In genomic region chr11:33520103-33520502, GRCh38 we compare ENCODE assay signal across 25 cellular contexts.
"Had no signal": no experiment of that assay in that cellular context is flagged by ENCODE, and none has a peak within 500 bp of the region (broad histone marks: within the 10 kb centered on the region; RNA-seq: fewer than 3 reads in every experiment).

No MANE protein-coding gene starts in this region.

- H3K4me3 Mint-ChIP-seq: activated CD4-positive, alpha-beta memory T cell treated with anti-CD3 and anti-CD28 coated beads, Interleukin-2, amount 10 ng/mL, durations not matched to agents 7 days and 5 days; activated CD4-positive, alpha-beta T cell treated with anti-CD3 and anti-CD28 coated beads for 36 hours; activated naive CD4-positive, alpha-beta T cell treated with anti-CD3 and anti-CD28 coated beads, Interleukin-2, amount 10 ng/mL, durations not matched to agents 7 days and 5 days; activated naive CD8-positive, alpha-beta T cell treated with anti-CD3 and anti-CD28 coated beads for 36 hours; activated T-helper 17 cell treated with anti-CD3 and anti-CD28 coated beads, Interleukin-2, amount 50 U/mL, for 72 hours; T-cell had no signal

- H3K27ac Mint-ChIP-seq: activated CD4-positive, alpha-beta memory T cell treated with anti-CD3 and anti-CD28 coated beads, Interleukin-2, amount 10 ng/mL, durations not matched to agents 7 days and 5 days; activated CD4-positive, alpha-beta T cell treated with anti-CD3 and anti-CD28 coated beads for 36 hours; activated naive CD4-positive, alpha-beta T cell treated with anti-CD3 and anti-CD28 coated beads, Interleukin-2, amount 10 ng/mL, durations not matched to agents 7 days and 5 days; activated naive CD8-positive, alpha-beta T cell treated with anti-CD3 and anti-CD28 coated beads for 36 hours; activated T-helper 17 cell treated with anti-CD3 and anti-CD28 coated beads, Interleukin-2, amount 50 U/mL, for 72 hours; T-cell had no signal

- ATAC-seq: activated CD4-positive, alpha-beta T cell treated with anti-CD3 and anti-CD28 coated beads for 36 hours; activated T-helper 17 cell treated with anti-CD3 and anti-CD28 coated beads, Interleukin-2, amount 50 U/mL, for 72 hours; Panc1; Right ventricle myocardium inferior; T-cell had no signal

- H3K36me3 Mint-ChIP-seq: activated naive CD4-positive, alpha-beta T cell treated with anti-CD3 and anti-CD28 coated beads, Interleukin-2, amount 10 ng/mL, durations not matched to agents 7 days and 5 days; activated naive CD8-positive, alpha-beta T cell treated with anti-CD3 and anti-CD28 coated beads for 36 hours; T-cell had no signal

- DNase-seq: activated CD4-positive, alpha-beta memory T cell treated with anti-CD3 and anti-CD28 coated beads, Interleukin-2, amount 10 ng/mL, durations not matched to agents 7 days and 5 days; activated CD4-positive, alpha-beta T cell treated with anti-CD3 and anti-CD28 coated beads for 36 hours; activated CD4-positive, alpha-beta T cell treated with anti-CD3 and anti-CD28 coated beads, Interleukin-2, amount 50 U/mL, for 1 hour; activated gamma-delta T cell treated with Interleukin-2 at 50 U/mL for 16 hours; activated naive CD4-positive, alpha-beta T cell treated with anti-CD3 and anti-CD28 coated beads, Interleukin-2, amount 10 ng/mL, durations not matched to agents 7 days and 5 days; activated naive CD8-positive, alpha-beta T cell treated with anti-CD3 and anti-CD28 coated beads for 36 hours; activated T-cell treated with anti-CD3 and anti-CD28 coated beads for 4 hours; activated T-cell treated with anti-CD3 and anti-CD28 coated beads, Interleukin-2, amount 50 U/mL, for 48 hours; brain microvascular endothelial cell; Karpas-422; NCI-H1105 treated with DMSO at 0.1 percent for 48 hours; NCI-H1436 treated with DMSO at 0.1 percent for 48 hours; NCI-H187; NCI-H2081; NCI-H510A treated with DMSO at 0.1 percent for 48 hours; NCI-H69; NK-92 treated with Interleukin-12 subunit alpha and Interleukin-12 subunit beta, amount 100 ng/mL, for 24 hours; RPMI8226; T-cell; T-helper 2 cell; T1000; WERI-Rb-1 had no signal

- H3K9me3 Mint-ChIP-seq: activated CD4-positive, alpha-beta memory T cell treated with anti-CD3 and anti-CD28 coated beads, Interleukin-2, amount 10 ng/mL, durations not matched to agents 7 days and 5 days; activated naive CD4-positive, alpha-beta T cell treated with anti-CD3 and anti-CD28 coated beads, Interleukin-2, amount 10 ng/mL, durations not matched to agents 7 days and 5 days; activated naive CD8-positive, alpha-beta T cell treated with anti-CD3 and anti-CD28 coated beads for 36 hours; activated T-helper 17 cell treated with anti-CD3 and anti-CD28 coated beads, Interleukin-2, amount 50 U/mL, for 72 hours; T-cell had no signal

- H3K4me1 Mint-ChIP-seq: activated naive CD4-positive, alpha-beta T cell treated with anti-CD3 and anti-CD28 coated beads, Interleukin-2, amount 10 ng/mL, durations not matched to agents 7 days and 5 days; activated T-helper 17 cell treated with anti-CD3 and anti-CD28 coated beads, Interleukin-2, amount 50 U/mL, for 72 hours; T-cell had no signal
